Comparison of ENCODE assay signal across 11 cellular contexts in the genomic region with DNA sequence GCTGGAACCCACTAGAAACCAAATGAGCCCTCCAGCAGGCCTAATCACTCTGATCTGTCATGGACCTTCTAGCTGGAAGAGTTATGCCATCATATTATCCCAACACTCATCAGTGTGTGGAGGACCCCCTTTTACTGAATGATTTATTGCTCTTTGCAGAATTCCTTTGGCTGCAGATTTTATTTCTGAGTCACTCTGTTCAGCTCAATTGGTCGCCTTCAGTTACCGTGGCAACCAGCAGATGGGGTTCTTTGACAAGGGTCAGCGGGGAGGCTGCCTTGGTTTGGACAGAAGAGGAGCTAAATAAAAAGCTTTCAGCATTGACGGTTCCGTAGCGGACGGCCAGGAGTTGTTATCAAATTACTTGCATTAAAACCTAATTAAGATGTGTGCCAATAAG.
DNase-seq lines count a peak whose midpoint lies in the region; ATAC-seq and TF ChIP-seq lines count a peak whose summit lies in the region.
"Had no signal": no experiment of that assay in that cellular context is flagged by ENCODE, and none has a peak within 500 bp of the region (broad histone marks: within the 10 kb centered on the region; RNA-seq: fewer than 3 reads in every experiment).

No MANE protein-coding gene starts in this region.

- peak; percentile 71 for TF ChIP-seq RAD21 in IMR-90 (IDR thresholded peaks at IDR 0.05; ENCODE audit: low read length)

- H2BK120ac ChIP-seq in IMR-90 (ENCODE audit: low read depth, low read length): no peak overlapping the region

- peaks cover 7% of the 10 kb centered on the region for H3K4me1 Mint-ChIP-seq in T-helper 17 cell

- H2AFZ ChIP-seq in IMR-90 (replicated peaks; ENCODE audit: low read length, poor library complexity): no peak overlapping the region

- no peak overlapping the region for H3K56ac ChIP-seq in IMR-90 (ENCODE audit: extremely low read depth, insufficient read depth, low read length)

- no peak overlapping the region for H3K4ac ChIP-seq in IMR-90 (ENCODE audit: low read depth, low read length)

- no peak overlapping the region for H2BK20ac ChIP-seq in IMR-90 (ENCODE audit: low read depth, low read length)

- no peak overlapping the region for H4K8ac ChIP-seq in IMR-90 (ENCODE audit: low read depth in 2 of 2, low read length in 2 of 2)

- POLR2A ChIA-PET in IMR-90 (lab: Charles Lee; ENCODE audit: unreplicated experiment): no interaction called here

- TF ChIP-seq CTCF in AG10803 (conservative IDR thresholded peaks at IDR 0.05; ENCODE audit: low read length) (peak; percentile 22; the same call in 1 of the 2 replicates), IMR-90 (conservative IDR thresholded peaks at IDR 0.05; ENCODE audit: low read depth, low read length) (peak; percentile 53), astrocyte of the spinal cord (IDR thresholded peaks at IDR 0.05; ENCODE audit: low read depth, low read length) (peak; percentile 60)

- intact Hi-C loops in IMR-90 (cut with micrococcal nuclease): loop anchor here (1.0 to 10.0 kb wide), 2 partner anchors 569 to 797 kb away; no protein-coding TSS in a partner anchor
- intact Hi-C loops in sciatic nerve (cut with DNase I): loop anchor here (1.0 kb wide), 1 partner anchor 18 kb away; no protein-coding TSS in a partner anchor

- no peak overlapping the region for H4K5ac ChIP-seq in IMR-90 (ENCODE audit: low read depth, low read length)

- H3K27ac Mint-ChIP-seq in T-helper 17 cell: no peak overlapping the region

- H3K27ac ChIP-seq in IMR-90 (ENCODE audit: insufficient read depth, low read length): no peak overlapping the region

- peaks cover 11% of the 10 kb centered on the region for H3K4me1 ChIP-seq in IMR-90 (ENCODE audit: control insufficient read depth, insufficient read depth, low read length)

- H4K91ac ChIP-seq in IMR-90 (ENCODE audit: insufficient read depth, low read depth, low read length): no peak overlapping the region

- no peaks in the 10 kb centered on the region for H3K9me3 ChIP-seq in IMR-90 (ENCODE audit: control insufficient read depth, insufficient read depth, low read length)
- H3K9me3 ChIP-seq in T-helper 17 cell (ENCODE audit: control insufficient read depth, low read length, poor library complexity, severe bottlenecking): no peaks in the 10 kb centered on the region

- H3K4me3 ChIP-seq in AG10803 (ENCODE audit: low read length) (no peak overlapping the region), IMR-90 (ENCODE audit: insufficient read depth, low read depth, low read length) (no peak overlapping the region), astrocyte of the spinal cord (ENCODE audit: low read depth, low read length) (no peak overlapping the region)

- no peak overlapping the region for H2AK9ac ChIP-seq in IMR-90 (replicated peaks; ENCODE audit: low read depth, low read length, poor library complexity)

- DNase-seq in AG10803 (ENCODE audit: low read depth): peak; percentile 34
- peak; percentile 64 for DNase-seq in IMR-90
- peak; percentile 73 for DNase-seq in astrocyte of the spinal cord (ENCODE audit: low read depth, low spot score)
- DNase-seq in left kidney (ENCODE audit: low read depth, low spot score): peak; percentile 81
- DNase-seq in sciatic nerve (ENCODE audit: low spot score): no peak
- no peak for DNase-seq in T-helper 17 cell
- DNase-seq in NCI-H1930 (lab: John Stamatoyannopoulos, UW): no peak
- DNase-seq: central memory CD4-positive, alpha-beta T cell; NCI-H345; small intestine had no signal

- H3K14ac ChIP-seq in IMR-90 (replicated peaks; ENCODE audit: low read depth, low read length): no peak overlapping the region

- H3K4me3 Mint-ChIP-seq in T-helper 17 cell: no peak overlapping the region

- in situ Hi-C loops in IMR-90 (cut with MboI; ENCODE audit: low sequenced_read_pairs) (loop anchor here (25.0 kb wide), 1 partner anchor 811 kb away; no protein-coding TSS in a partner anchor), astrocyte of the spinal cord (cut with HindIII; ENCODE audit: low sequenced_read_pairs) (no loop called here)

- H3K18ac ChIP-seq in IMR-90 (ENCODE audit: low read depth, low read length): no peak overlapping the region

- H3K9ac ChIP-seq in IMR-90 (ENCODE audit: low read depth, low read length): no peak overlapping the region

- H3K4me2 ChIP-seq in IMR-90 (ENCODE audit: low read depth, low read length): no peak overlapping the region

- BruUV-seq in IMR-90 (replicated peaks; lab: Mats Ljungman, UMichigan): no TSS peak

- H3K9me1 ChIP-seq in IMR-90 (ENCODE audit: insufficient read depth, low read length): no peaks in the 10 kb centered on the region; the same call in 1 of the 2 replicates

- ATAC-seq in IMR-90 (ENCODE audit: low read depth) (no peak), sciatic nerve (no peak), GM21786 (IDR thresholded peaks at IDR 0.05; ENCODE audit: unreplicated experiment) (no peak), T-helper 17 cell (no peak)

- peaks cover 9% of the 10 kb centered on the region for H3K36me3 Mint-ChIP-seq in T-helper 17 cell (ENCODE audit: low read depth)

- H3K27me3 Mint-ChIP-seq in T-helper 17 cell: no peaks in the 10 kb centered on the region

- H3K23ac ChIP-seq in IMR-90 (ENCODE audit: low read depth, low read length): no peak overlapping the region

- no peak overlapping the region for H2AK5ac ChIP-seq in IMR-90 (ENCODE audit: low read depth, low read length)

- no CpG with 5 or more reads among the region's 7 CpGs for WGBS in IMR-90 (ENCODE audit: extremely low coverage in 2 of 2, insufficient read length in 1 of 2), 2 experiments

- H3K36me3 ChIP-seq in IMR-90 (ENCODE audit: control insufficient read depth, insufficient read depth, low read length): 0 out of 2 replicates have a peak, but pooled peaks cover under 1% of the 10 kb centered on the region

- CTCF ChIA-PET in IMR-90 (lab: Yijun Ruan, JAX): no interaction called here

- no peaks in the 10 kb centered on the region for H4K20me1 ChIP-seq in IMR-90 (ENCODE audit: insufficient read depth, low read length)

- H2BK5ac ChIP-seq in IMR-90 (ENCODE audit: low read depth, low read length, poor library complexity, severe bottlenecking): no peak overlapping the region

- dilution Hi-C loops in IMR-90 (cut with HindIII; ENCODE audit: low sequenced_read_pairs, unreplicated experiment): no loop called here

- no peak for TF ChIP-seq POLR2A in IMR-90 (IDR thresholded peaks at IDR 0.05; ENCODE audit: low read depth, low read length)

- H3K27me3 ChIP-seq in IMR-90 (ENCODE audit: control insufficient read depth, insufficient read depth, low read length): no peaks in the 10 kb centered on the region

- no peak overlapping the region for H2BK15ac ChIP-seq in IMR-90 (ENCODE audit: low read depth, low read length)

- H3K79me1 ChIP-seq in IMR-90 (ENCODE audit: low read depth in 1 of 2, low read length in 2 of 2): peaks cover 0 to 5% of the 10 kb centered on the region in 2 experiments; a peak in 2 of 4 replicates

TF ChIP-seq in IMR-90, 13 proteins besides CTCF, POLR2A, EP300 and RAD21:
- TF ChIP-seq, protein P1, sequence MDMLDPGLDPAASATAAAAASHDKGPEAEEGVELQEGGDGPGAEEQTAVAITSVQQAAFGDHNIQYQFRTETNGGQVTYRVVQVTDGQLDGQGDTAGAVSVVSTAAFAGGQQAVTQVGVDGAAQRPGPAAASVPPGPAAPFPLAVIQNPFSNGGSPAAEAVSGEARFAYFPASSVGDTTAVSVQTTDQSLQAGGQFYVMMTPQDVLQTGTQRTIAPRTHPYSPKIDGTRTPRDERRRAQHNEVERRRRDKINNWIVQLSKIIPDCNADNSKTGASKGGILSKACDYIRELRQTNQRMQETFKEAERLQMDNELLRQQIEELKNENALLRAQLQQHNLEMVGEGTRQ (IDR thresholded peaks at IDR 0.05; ENCODE audit: low read depth, low read length): no peak
- TF ChIP-seq SMC3 (IDR thresholded peaks at IDR 0.05; ENCODE audit: low read depth, low read length): peak; percentile 65
- TF ChIP-seq RCOR1 (IDR thresholded peaks at IDR 0.05; ENCODE audit: insufficient replicate concordance, low read length): no peak
- TF ChIP-seq RFX5 (IDR thresholded peaks at IDR 0.05; ENCODE audit: low read depth, low read length): no peak
- no peak for TF ChIP-seq NFE2L2 (IDR thresholded peaks at IDR 0.05; ENCODE audit: low read depth, low read length)
- TF ChIP-seq CEBPB (IDR thresholded peaks at IDR 0.05; ENCODE audit: low read depth, low read length): no peak
- TF ChIP-seq, protein P2, sequence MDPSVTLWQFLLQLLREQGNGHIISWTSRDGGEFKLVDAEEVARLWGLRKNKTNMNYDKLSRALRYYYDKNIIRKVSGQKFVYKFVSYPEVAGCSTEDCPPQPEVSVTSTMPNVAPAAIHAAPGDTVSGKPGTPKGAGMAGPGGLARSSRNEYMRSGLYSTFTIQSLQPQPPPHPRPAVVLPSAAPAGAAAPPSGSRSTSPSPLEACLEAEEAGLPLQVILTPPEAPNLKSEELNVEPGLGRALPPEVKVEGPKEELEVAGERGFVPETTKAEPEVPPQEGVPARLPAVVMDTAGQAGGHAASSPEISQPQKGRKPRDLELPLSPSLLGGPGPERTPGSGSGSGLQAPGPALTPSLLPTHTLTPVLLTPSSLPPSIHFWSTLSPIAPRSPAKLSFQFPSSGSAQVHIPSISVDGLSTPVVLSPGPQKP (IDR thresholded peaks at IDR 0.05; ENCODE audit: borderline replicate concordance, low read depth, low read length): no peak
- TF ChIP-seq FOS (IDR thresholded peaks at IDR 0.05; ENCODE audit: low read depth, low read length): no peak
TF ChIP-seq in IMR-90: peak in this region for 1.

Comparison
In these comparisons a context has a peak if more than half of its experiments do, and no peak if none do; other contexts are left out.
1. DNase-seq: peak in AG10803 (single experiment), IMR-90 (single experiment), astrocyte of the spinal cord (single experiment) and left kidney (single experiment); none in sciatic nerve (single experiment), T-helper 17 cell (0 of 3) and NCI-H1930 (0 of 2).
2. Peak in every context shown above with its lines, with median percentiles within 50 percentile points of each other: CTCF ChIP-seq.